In the genomic region with DNA sequence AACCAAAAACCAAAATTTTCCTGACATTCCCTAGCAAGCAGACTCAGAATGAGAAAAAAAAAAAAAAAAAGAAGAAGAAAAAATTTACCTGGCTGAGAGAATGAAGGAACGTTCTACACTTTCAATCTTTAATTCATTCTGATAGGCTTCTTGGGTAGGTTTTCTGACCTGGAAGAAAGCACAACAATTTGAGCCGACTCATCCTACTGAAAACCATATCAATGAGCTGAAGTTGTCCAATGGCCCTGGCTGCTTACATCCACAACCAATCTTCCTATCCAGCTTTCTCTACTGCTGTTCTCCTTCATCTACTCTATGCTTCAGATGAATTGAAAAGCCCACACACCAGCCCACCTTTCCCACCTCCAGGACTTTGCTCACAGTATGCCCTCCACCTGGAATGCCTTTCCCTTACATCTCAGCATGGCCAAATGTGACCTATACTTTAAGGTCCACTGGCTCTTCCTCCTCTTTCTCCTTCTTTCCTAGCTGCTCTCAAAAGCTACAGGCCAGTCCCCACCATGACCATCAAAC, we compare ENCODE assay signal across 1 cellular context.
TF ChIP-seq lines count a peak whose summit lies in the region.

No MANE protein-coding gene starts in this region.

TF ChIP-seq in HEK293, 187 proteins besides CTCF, POLR2A, EP300 and RAD21 (continued from another document):
- TF ChIP-seq PATZ1 (tag by site-specific recombination; IDR thresholded peaks at IDR 0.05) (no peak), ZNF843 (tag by site-specific recombination; IDR thresholded peaks at IDR 0.05) (no peak), ZNF473 (tag by site-specific recombination; IDR thresholded peaks at IDR 0.05) (no peak), ZNF112 (tag by site-specific recombination; IDR thresholded peaks at IDR 0.05) (no peak)
